In the genomic region with DNA sequence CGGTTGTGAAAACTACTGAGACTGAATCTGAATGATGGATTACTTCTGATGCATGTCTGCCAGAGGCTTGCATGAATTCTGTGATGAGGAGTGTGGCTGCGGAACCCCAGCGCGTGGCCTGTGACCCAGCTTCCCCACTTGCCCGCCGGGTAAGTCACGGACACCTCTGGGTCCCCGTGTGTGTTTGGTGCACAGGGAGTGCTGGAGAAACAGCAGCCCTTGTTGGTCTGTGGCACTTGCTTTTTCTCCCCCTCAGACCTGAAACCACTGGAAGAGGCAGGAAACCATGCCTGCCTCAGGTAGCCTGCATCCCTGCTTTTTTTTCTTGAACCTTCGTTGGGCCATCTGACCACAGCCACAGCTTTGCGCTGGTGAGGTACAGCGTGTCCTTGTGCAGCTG, we compare ENCODE assay signal across 12 cellular contexts. TPM values are rescaled to one million over a fixed set of nuclear protein-coding genes. Genes with fewer than 3 reads are reported as not detected.
DNase-seq lines count a peak whose midpoint lies in the region; ATAC-seq and TF ChIP-seq lines count a peak whose summit lies in the region.
"Had no signal": no experiment of that assay in that cellular context is flagged by ENCODE, and none has a peak within 500 bp of the region (broad histone marks: within the 10 kb centered on the region; RNA-seq: fewer than 3 reads in every experiment).

No MANE protein-coding gene starts in this region.

- WGBS in transverse colon (ENCODE audit: low coverage in 1 of 2), 2 donors: 89% methylated on average over 11 of the region's 11 CpGs; no CpG with 5 or more reads in 1 of the 2 donors

- H3K4me3 Mint-ChIP-seq in activated naive CD4-positive, alpha-beta T cell treated with anti-CD3 and anti-CD28 coated beads, Interleukin-2, amount 10 ng/mL, durations not matched to agents 7 days and 5 days: no peak overlapping the region
- H3K4me3 Mint-ChIP-seq in brain (peak overlapping the region in 4 of 5 experiments; percentile 33 to 78 (median 71)), mesothelial cell of epicardium (no peak overlapping the region)

- TF ChIP-seq EP300 in transverse colon (IDR thresholded peaks at IDR 0.05; ENCODE audit: low read depth): no peak

- H3K27ac ChIP-seq in transverse colon: peak overlapping the region; percentile 9 to 71 (median 33)
- H3K27ac ChIP-seq: colonic mucosa, SK-N-MC had no signal

- in situ Hi-C loops in transverse colon (cut with MboI; ENCODE audit: low pct_ligation_motif_present in 1 of 4, low pct_unique_long_range_greater_than_20kb in 1 of 4, low sequenced_read_pairs in 3 of 4): no loop called here

- no peaks in the 10 kb centered on the region for H3K27me3 ChIP-seq in transverse colon
- H3K27me3 ChIP-seq: colonic mucosa had no signal

- TF ChIP-seq CTCF in brain (conservative IDR thresholded peaks at IDR 0.05) (no peak), mesothelial cell of epicardium (IDR thresholded peaks at IDR 0.05; ENCODE audit: unreplicated experiment) (no peak), transverse colon (IDR thresholded peaks at IDR 0.05) (no peak)

- no peaks in the 10 kb centered on the region for H3K9me3 Mint-ChIP-seq in activated naive CD4-positive, alpha-beta T cell treated with anti-CD3 and anti-CD28 coated beads, Interleukin-2, amount 10 ng/mL, durations not matched to agents 7 days and 5 days
- H3K9me3 Mint-ChIP-seq in activated naive CD4-positive, alpha-beta T cell treated with anti-CD3 and anti-CD28 coated beads, Interleukin-2, amount 50 U/mL, for 72 hours: no peaks in the 10 kb centered on the region
- H3K9me3 Mint-ChIP-seq in brain: no peaks in the 10 kb centered on the region
- H3K9me3 Mint-ChIP-seq in mesothelial cell of epicardium: no peaks in the 10 kb centered on the region
- H3K9me3 Mint-ChIP-seq: CD4-positive, alpha-beta T cell had no signal

- intact Hi-C loops in transverse colon (cut with DNase I; ENCODE audit: low total_unique reads): no loop called here

- H3K27me3 Mint-ChIP-seq in activated naive CD4-positive, alpha-beta T cell treated with anti-CD3 and anti-CD28 coated beads, Interleukin-2, amount 10 ng/mL, durations not matched to agents 7 days and 5 days: no peaks in the 10 kb centered on the region
- H3K27me3 Mint-ChIP-seq in brain (peaks cover 5% of the 10 kb centered on the region), mesothelial cell of epicardium (ENCODE audit: low read depth) (no peaks in the 10 kb centered on the region)
- H3K27me3 Mint-ChIP-seq: CD4-positive, alpha-beta T cell had no signal

- H3K36me3 Mint-ChIP-seq in activated naive CD4-positive, alpha-beta T cell treated with anti-CD3 and anti-CD28 coated beads, Interleukin-2, amount 10 ng/mL, durations not matched to agents 7 days and 5 days: peaks cover 40% of the 10 kb centered on the region
- peaks cover 5 to 12% of the 10 kb centered on the region in 2 donors for H3K36me3 Mint-ChIP-seq in activated naive CD4-positive, alpha-beta T cell treated with anti-CD3 and anti-CD28 coated beads, Interleukin-2, amount 50 U/mL, for 72 hours
- H3K36me3 Mint-ChIP-seq in brain (peaks cover 18% of the 10 kb centered on the region), mesothelial cell of epicardium (peaks cover 9% of the 10 kb centered on the region)

- no peaks in the 10 kb centered on the region for H3K9me3 ChIP-seq in transverse colon
- H3K9me3 ChIP-seq: colonic mucosa had no signal

- no peak for TF ChIP-seq POLR2A in transverse colon (IDR thresholded peaks at IDR 0.05)

- H3K36me3 ChIP-seq in transverse colon: peaks cover 0 to 8% (median 2%) of the 10 kb centered on the region in 4 donors
- H3K36me3 ChIP-seq: colonic mucosa had no signal

- ATAC-seq in activated naive CD4-positive, alpha-beta T cell treated with anti-CD3 and anti-CD28 coated beads, Interleukin-2, amount 50 U/mL, for 72 hours: no peak
- ATAC-seq in GM21526 (IDR thresholded peaks at IDR 0.05; ENCODE audit: low FRiP score, unreplicated experiment): no peak
- ATAC-seq: K562 had no signal

- peaks cover 20 to 56% (median 37%) of the 10 kb centered on the region in 4 donors for H3K4me1 ChIP-seq in transverse colon
- H3K4me1 ChIP-seq: colonic mucosa had no signal

- H3K4me1 Mint-ChIP-seq in activated naive CD4-positive, alpha-beta T cell treated with anti-CD3 and anti-CD28 coated beads, Interleukin-2, amount 10 ng/mL, durations not matched to agents 7 days and 5 days: peaks cover 65% of the 10 kb centered on the region
- H3K4me1 Mint-ChIP-seq in brain (peaks cover 66% of the 10 kb centered on the region), mesothelial cell of epicardium (peaks cover 47% of the 10 kb centered on the region)

- H3K4me3 ChIP-seq in transverse colon: no peak overlapping the region
- H3K4me3 ChIP-seq: colonic mucosa, K562, SK-N-MC had no signal

- H3K27ac Mint-ChIP-seq in activated naive CD4-positive, alpha-beta T cell treated with anti-CD3 and anti-CD28 coated beads, Interleukin-2, amount 10 ng/mL, durations not matched to agents 7 days and 5 days: peak overlapping the region; percentile 84
- H3K27ac Mint-ChIP-seq in activated naive CD4-positive, alpha-beta T cell treated with anti-CD3 and anti-CD28 coated beads, Interleukin-2, amount 50 U/mL, for 72 hours: peak overlapping the region in 1 of 2 donors; percentile 17
- H3K27ac Mint-ChIP-seq in brain: peak overlapping the region; percentile 30 to 99 (median 82)
- H3K27ac Mint-ChIP-seq in mesothelial cell of epicardium: peak overlapping the region; percentile 35
- H3K27ac Mint-ChIP-seq: CD4-positive, alpha-beta T cell had no signal

- no peak for DNase-seq in activated naive CD4-positive, alpha-beta T cell treated with anti-CD3 and anti-CD28 coated beads, Interleukin-2, amount 10 ng/mL, durations not matched to agents 7 days and 5 days
- no peak for DNase-seq in activated naive CD4-positive, alpha-beta T cell treated with anti-CD3 and anti-CD28 coated beads, Interleukin-2, amount 50 U/mL, for 72 hours (ENCODE audit: low spot score in 2 of 2)
- no peak for DNase-seq in mesothelial cell of epicardium (ENCODE audit: low spot score in 2 of 2, unreplicated experiment in 2 of 2)
- no peak for DNase-seq in transverse colon
- no peak for DNase-seq in SW480 (ENCODE audit: low spot score)
- DNase-seq in DMS79 (lab: John Stamatoyannopoulos, UW): no peak
- DNase-seq: CD4-positive, alpha-beta T cell; colonic mucosa had no signal

- CTCF ChIA-PET in activated naive CD4-positive, alpha-beta T cell treated with anti-CD3 and anti-CD28 coated beads, Interleukin-2, amount 10 ng/mL, durations not matched to agents 7 days and 5 days (lab: Charles Lee): interaction anchor here (0.8 to 1.8 kb wide), 2 partner anchors 17 to 18 kb away, joined by 3 to 7 read pairs; no protein-coding TSS in a partner anchor

RNA-seq across cellular contexts. Expression of a gene that starts 51.9 kb away (rescaled TPM):
- 10 to 100 TPM; 11.8 to 12.7 TPM for total RNA-seq in activated naive CD4-positive, alpha-beta T cell treated with anti-CD3 and anti-CD28 coated beads, Interleukin-2, amount 50 U/mL, for 72 hours
- polyA plus RNA-seq in brain (ENCODE audit: insufficient read depth, low read depth, low replicate concordance): 14.1 TPM
- total RNA-seq in mesothelial cell of epicardium (16.5 to 19.0 TPM (median 17.4 TPM) in 3 replicates), transverse colon (10 to 100 TPM; 18.7 to 31.8 (median 27.4) TPM)

Comparison
In these comparisons a context has a peak if more than half of its experiments do, and no peak if none do; other contexts are left out.
1. H3K4me3 Mint-ChIP-seq: peak in brain (4 of 5); none in activated naive CD4-positive, alpha-beta T cell treated with anti-CD3 and anti-CD28 coated beads, Interleukin-2, amount 10 ng/mL, durations not matched to agents 7 days and 5 days (single experiment) and mesothelial cell of epicardium (single experiment).